In the genomic region with DNA sequence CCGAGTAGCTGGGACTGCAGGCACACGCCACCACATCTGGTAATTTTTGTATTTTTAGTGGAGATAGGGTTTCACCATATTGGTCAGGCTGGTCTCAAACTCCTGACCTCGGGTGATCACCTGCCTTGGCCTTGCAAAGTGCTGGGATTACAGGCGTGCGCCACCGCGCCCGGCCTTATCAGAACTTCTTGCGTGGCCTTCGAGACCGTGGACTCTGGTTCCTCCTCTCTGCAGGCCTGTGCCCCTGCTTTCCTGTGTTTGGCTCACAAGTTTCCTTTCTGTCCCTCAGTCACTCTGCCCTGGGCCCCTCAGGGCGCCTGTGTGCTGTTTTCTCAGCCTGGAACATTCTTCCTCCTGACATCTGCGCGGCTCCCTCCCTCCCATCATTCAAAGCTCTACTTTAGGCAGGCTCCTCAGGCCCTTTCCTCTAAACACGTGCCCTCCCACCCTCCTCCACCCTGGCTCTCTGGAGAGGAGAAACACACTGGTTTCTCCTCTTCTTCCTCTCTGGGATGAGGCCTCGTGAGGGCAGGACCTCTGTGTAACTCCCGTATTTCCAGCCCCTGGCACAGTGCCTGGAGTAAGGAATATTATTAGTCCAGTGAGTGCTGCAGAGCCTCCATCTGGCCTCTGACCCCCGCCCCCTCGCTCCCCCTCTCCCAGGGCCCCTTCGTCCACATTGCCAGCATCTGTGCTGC, we compare ENCODE assay signal across 1 cellular context.
A peak's percentile ranks its signal among the peaks of the same experiment; 100 is the strongest.
TF ChIP-seq lines count a peak whose summit lies in the region.

No MANE protein-coding gene starts in this region.

TF ChIP-seq in K562, 482 proteins besides CTCF, POLR2A, EP300 and RAD21:
- TF ChIP-seq, protein P1, sequence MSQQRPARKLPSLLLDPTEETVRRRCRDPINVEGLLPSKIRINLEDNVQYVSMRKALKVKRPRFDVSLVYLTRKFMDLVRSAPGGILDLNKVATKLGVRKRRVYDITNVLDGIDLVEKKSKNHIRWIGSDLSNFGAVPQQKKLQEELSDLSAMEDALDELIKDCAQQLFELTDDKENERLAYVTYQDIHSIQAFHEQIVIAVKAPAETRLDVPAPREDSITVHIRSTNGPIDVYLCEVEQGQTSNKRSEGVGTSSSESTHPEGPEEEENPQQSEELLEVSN (IDR thresholded peaks at IDR 0.05; ENCODE audit: borderline replicate concordance in 1 of 2, extremely low read depth in 1 of 2, insufficient read depth in 1 of 2, insufficient read length in 1 of 2, low read depth in 1 of 2, low read length in 1 of 2, poor library complexity in 1 of 2, severe bottlenecking in 1 of 2), result peak in 1 of 2 experiments; percentile 43
- TF ChIP-seq, protein P2, sequence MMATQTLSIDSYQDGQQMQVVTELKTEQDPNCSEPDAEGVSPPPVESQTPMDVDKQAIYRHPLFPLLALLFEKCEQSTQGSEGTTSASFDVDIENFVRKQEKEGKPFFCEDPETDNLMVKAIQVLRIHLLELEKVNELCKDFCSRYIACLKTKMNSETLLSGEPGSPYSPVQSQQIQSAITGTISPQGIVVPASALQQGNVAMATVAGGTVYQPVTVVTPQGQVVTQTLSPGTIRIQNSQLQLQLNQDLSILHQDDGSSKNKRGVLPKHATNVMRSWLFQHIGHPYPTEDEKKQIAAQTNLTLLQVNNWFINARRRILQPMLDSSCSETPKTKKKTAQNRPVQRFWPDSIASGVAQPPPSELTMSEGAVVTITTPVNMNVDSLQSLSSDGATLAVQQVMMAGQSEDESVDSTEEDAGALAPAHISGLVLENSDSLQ (IDR thresholded peaks at IDR 0.05), result no peak
- TF ChIP-seq, protein P3, sequence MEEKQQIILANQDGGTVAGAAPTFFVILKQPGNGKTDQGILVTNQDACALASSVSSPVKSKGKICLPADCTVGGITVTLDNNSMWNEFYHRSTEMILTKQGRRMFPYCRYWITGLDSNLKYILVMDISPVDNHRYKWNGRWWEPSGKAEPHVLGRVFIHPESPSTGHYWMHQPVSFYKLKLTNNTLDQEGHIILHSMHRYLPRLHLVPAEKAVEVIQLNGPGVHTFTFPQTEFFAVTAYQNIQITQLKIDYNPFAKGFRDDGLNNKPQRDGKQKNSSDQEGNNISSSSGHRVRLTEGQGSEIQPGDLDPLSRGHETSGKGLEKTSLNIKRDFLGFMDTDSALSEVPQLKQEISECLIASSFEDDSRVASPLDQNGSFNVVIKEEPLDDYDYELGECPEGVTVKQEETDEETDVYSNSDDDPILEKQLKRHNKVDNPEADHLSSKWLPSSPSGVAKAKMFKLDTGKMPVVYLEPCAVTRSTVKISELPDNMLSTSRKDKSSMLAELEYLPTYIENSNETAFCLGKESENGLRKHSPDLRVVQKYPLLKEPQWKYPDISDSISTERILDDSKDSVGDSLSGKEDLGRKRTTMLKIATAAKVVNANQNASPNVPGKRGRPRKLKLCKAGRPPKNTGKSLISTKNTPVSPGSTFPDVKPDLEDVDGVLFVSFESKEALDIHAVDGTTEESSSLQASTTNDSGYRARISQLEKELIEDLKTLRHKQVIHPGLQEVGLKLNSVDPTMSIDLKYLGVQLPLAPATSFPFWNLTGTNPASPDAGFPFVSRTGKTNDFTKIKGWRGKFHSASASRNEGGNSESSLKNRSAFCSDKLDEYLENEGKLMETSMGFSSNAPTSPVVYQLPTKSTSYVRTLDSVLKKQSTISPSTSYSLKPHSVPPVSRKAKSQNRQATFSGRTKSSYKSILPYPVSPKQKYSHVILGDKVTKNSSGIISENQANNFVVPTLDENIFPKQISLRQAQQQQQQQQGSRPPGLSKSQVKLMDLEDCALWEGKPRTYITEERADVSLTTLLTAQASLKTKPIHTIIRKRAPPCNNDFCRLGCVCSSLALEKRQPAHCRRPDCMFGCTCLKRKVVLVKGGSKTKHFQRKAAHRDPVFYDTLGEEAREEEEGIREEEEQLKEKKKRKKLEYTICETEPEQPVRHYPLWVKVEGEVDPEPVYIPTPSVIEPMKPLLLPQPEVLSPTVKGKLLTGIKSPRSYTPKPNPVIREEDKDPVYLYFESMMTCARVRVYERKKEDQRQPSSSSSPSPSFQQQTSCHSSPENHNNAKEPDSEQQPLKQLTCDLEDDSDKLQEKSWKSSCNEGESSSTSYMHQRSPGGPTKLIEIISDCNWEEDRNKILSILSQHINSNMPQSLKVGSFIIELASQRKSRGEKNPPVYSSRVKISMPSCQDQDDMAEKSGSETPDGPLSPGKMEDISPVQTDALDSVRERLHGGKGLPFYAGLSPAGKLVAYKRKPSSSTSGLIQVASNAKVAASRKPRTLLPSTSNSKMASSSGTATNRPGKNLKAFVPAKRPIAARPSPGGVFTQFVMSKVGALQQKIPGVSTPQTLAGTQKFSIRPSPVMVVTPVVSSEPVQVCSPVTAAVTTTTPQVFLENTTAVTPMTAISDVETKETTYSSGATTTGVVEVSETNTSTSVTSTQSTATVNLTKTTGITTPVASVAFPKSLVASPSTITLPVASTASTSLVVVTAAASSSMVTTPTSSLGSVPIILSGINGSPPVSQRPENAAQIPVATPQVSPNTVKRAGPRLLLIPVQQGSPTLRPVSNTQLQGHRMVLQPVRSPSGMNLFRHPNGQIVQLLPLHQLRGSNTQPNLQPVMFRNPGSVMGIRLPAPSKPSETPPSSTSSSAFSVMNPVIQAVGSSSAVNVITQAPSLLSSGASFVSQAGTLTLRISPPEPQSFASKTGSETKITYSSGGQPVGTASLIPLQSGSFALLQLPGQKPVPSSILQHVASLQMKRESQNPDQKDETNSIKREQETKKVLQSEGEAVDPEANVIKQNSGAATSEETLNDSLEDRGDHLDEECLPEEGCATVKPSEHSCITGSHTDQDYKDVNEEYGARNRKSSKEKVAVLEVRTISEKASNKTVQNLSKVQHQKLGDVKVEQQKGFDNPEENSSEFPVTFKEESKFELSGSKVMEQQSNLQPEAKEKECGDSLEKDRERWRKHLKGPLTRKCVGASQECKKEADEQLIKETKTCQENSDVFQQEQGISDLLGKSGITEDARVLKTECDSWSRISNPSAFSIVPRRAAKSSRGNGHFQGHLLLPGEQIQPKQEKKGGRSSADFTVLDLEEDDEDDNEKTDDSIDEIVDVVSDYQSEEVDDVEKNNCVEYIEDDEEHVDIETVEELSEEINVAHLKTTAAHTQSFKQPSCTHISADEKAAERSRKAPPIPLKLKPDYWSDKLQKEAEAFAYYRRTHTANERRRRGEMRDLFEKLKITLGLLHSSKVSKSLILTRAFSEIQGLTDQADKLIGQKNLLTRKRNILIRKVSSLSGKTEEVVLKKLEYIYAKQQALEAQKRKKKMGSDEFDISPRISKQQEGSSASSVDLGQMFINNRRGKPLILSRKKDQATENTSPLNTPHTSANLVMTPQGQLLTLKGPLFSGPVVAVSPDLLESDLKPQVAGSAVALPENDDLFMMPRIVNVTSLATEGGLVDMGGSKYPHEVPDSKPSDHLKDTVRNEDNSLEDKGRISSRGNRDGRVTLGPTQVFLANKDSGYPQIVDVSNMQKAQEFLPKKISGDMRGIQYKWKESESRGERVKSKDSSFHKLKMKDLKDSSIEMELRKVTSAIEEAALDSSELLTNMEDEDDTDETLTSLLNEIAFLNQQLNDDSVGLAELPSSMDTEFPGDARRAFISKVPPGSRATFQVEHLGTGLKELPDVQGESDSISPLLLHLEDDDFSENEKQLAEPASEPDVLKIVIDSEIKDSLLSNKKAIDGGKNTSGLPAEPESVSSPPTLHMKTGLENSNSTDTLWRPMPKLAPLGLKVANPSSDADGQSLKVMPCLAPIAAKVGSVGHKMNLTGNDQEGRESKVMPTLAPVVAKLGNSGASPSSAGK (IDR thresholded peaks at IDR 0.05), result peak; percentile 50; the same call in 1 of the 2 replicates
- no peak for TF ChIP-seq MCM3 (IDR thresholded peaks at IDR 0.05)
- no peak for TF ChIP-seq ZBTB7A (IDR thresholded peaks at IDR 0.05; ENCODE audit: borderline replicate concordance, control insufficient read depth, low read depth, low read length)
- no peak for TF ChIP-seq ZNF507 (tag; conservative IDR thresholded peaks at IDR 0.05)
- no peak for TF ChIP-seq WHSC1 (IDR thresholded peaks at IDR 0.05; ENCODE audit: low read length)
- TF ChIP-seq CHD1 (IDR thresholded peaks at IDR 0.05; ENCODE audit: low read length), result no peak
- TF ChIP-seq NCOA1 (IDR thresholded peaks at IDR 0.05; ENCODE audit: low read depth), result no peak
- TF ChIP-seq RBM34 (IDR thresholded peaks at IDR 0.05; ENCODE audit: borderline replicate concordance, insufficient read depth, low read length), result no peak
- no peak for TF ChIP-seq GATAD2A (IDR thresholded peaks at IDR 0.05)
- TF ChIP-seq, protein P4, sequence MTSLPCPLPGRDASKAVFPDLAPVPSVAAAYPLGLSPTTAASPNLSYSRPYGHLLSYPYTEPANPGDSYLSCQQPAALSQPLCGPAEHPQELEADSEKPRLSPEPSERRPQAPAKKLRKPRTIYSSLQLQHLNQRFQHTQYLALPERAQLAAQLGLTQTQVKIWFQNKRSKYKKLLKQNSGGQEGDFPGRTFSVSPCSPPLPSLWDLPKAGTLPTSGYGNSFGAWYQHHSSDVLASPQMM (CRISPR knock-in tag; IDR thresholded peaks at IDR 0.05), result no peak
- no peak for TF ChIP-seq RNF2 (IDR thresholded peaks at IDR 0.05)
- TF ChIP-seq, protein P5, sequence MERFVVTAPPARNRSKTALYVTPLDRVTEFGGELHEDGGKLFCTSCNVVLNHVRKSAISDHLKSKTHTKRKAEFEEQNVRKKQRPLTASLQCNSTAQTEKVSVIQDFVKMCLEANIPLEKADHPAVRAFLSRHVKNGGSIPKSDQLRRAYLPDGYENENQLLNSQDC (CRISPR knock-in tag; IDR thresholded peaks at IDR 0.05), result no peak
- no peak for TF ChIP-seq EP400 (IDR thresholded peaks at IDR 0.05)
- no peak for TF ChIP-seq NFIX (CRISPR knock-in tag; IDR thresholded peaks at IDR 0.05; ENCODE audit: low read depth)
- TF ChIP-seq ZNF436 (CRISPR knock-in tag; IDR thresholded peaks at IDR 0.05), result no peak
- TF ChIP-seq L3MBTL2 (IDR thresholded peaks at IDR 0.05), result peak; percentile 31
